ENCODE assay signal across 15 cellular contexts in the genomic region with DNA sequence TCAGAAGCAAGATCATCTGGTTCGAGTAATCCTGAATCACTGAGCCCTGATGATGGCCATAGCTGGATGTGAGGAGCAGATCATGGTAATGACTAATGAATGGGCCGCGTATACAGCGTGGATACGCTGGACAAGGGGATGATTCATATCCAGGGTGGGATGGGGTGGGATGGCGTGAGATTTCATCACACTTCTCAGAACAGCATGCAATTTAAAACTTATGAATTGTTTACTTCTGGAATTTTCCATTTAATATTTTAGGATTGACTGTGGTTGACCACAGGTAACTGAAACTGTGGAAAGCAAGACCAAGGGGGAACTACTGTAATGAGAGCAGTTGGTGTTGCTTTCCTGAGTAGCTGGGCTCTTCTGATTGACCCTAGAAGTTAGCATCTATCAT.
DNase-seq lines count a peak whose midpoint lies in the region; ATAC-seq, FAIRE-seq and TF ChIP-seq lines count a peak whose summit lies in the region.
"Had no signal": no experiment of that assay in that cellular context is flagged by ENCODE, and none has a peak within 500 bp of the region (broad histone marks: within the 10 kb centered on the region; RNA-seq: fewer than 3 reads in every experiment).

No MANE protein-coding gene starts in this region.

- H3K4me1 Mint-ChIP-seq in progenitor cell of endocrine pancreas (ENCODE audit: low read depth) = no peaks in the 10 kb centered on the region

- in situ Hi-C loops in Panc1 (cut with HindIII; ENCODE audit: low pct_unique_long_range_greater_than_20kb, low sequenced_read_pairs) = no loop called here

- ATAC-seq in Panc1 = no peak
- ATAC-seq: activated CD8-positive, alpha-beta T cell treated with anti-CD3 and anti-CD28 coated beads for 36 hours; K562; natural killer cell had no signal

- POLR2A ChIA-PET in Panc1 (lab: Charles Lee) = no interaction called here

- H3K9me3 ChIP-seq in Panc1 (ENCODE audit: control insufficient read depth, insufficient read depth, low read depth, low read length) = no peaks in the 10 kb centered on the region

- H3K4me3 ChIP-seq in Panc1 (ENCODE audit: low read depth in 2 of 2, low read length in 2 of 2) = no peak overlapping the region
- H3K4me3 ChIP-seq in epithelial cell of esophagus (ENCODE audit: low read length) = no peak overlapping the region
- H3K4me3 ChIP-seq: K562 had no signal

- TF ChIP-seq POLR2A in H54 (IDR thresholded peaks at IDR 0.05; ENCODE audit: low read depth, low read length) = no peak

- DNase-seq in H54 (ENCODE audit: insufficient read length, low spot score) (peak; percentile 67), Panc1 (ENCODE audit: low read depth, low spot score) (peak; percentile 47), epithelial cell of esophagus (ENCODE audit: low read depth) (peak; percentile 90), progenitor cell of endocrine pancreas (ENCODE audit: low spot score, unreplicated experiment) (no peak), NCI-H526 (lab: John Stamatoyannopoulos, UW) (no peak), germinal center (ENCODE audit: low spot score) (no peak), head of caudate nucleus (no peak), NCI-H1417 treated with DMSO at 0.1 percent for 48 hours (lab: John Stamatoyannopoulos, UW) (no peak)
- DNase-seq: activated CD8-positive, alpha-beta T cell treated with anti-CD3 and anti-CD28 coated beads for 36 hours; activated naive CD4-positive, alpha-beta T cell treated with anti-CD3 and anti-CD28 coated beads, Interleukin-2, amount 50 U/mL, for 16 hours; effector CD8-positive, alpha-beta T cell; natural killer cell; NCI-H446 treated with DMSO at 0.1 percent for 48 hours; stimulated activated CD4-positive, alpha-beta T cell treated with anti-CD3 and anti-CD28 coated beads, Interleukin-15, amount 100 ng/mL, for 24 hours had no signal

- H3K27me3 ChIP-seq in Panc1 (ENCODE audit: control insufficient read depth, insufficient read depth, low read length) = no peaks in the 10 kb centered on the region

- peak; percentile 99 for FAIRE-seq in H54 (lab: Jason Lieb, UNC)
- FAIRE-seq: K562 had no signal

- no peaks in the 10 kb centered on the region for H3K9me3 Mint-ChIP-seq in progenitor cell of endocrine pancreas (ENCODE audit: low read depth)
- H3K9me3 Mint-ChIP-seq: activated CD8-positive, alpha-beta T cell treated with anti-CD3 and anti-CD28 coated beads for 36 hours; natural killer cell had no signal

- H3K27ac Mint-ChIP-seq in progenitor cell of endocrine pancreas = peak overlapping the region; percentile 29
- H3K27ac Mint-ChIP-seq: activated CD8-positive, alpha-beta T cell treated with anti-CD3 and anti-CD28 coated beads for 36 hours; natural killer cell had no signal

- no peak for TF ChIP-seq CTCF in Panc1 (IDR thresholded peaks at IDR 0.05)
- TF ChIP-seq CTCF in epithelial cell of esophagus (IDR thresholded peaks at IDR 0.05; ENCODE audit: insufficient read depth, low read depth, low read length, missing control alignments) = no peak
- TF ChIP-seq CTCF in progenitor cell of endocrine pancreas (IDR thresholded peaks at IDR 0.05; ENCODE audit: unreplicated experiment) = no peak

- CTCF ChIA-PET in Panc1 (lab: Charles Lee) = no interaction called here

- no TSS peak for BruUV-seq in Panc1 (replicated peaks; lab: Mats Ljungman, UMichigan)

- H3K27me3 Mint-ChIP-seq in progenitor cell of endocrine pancreas = no peaks in the 10 kb centered on the region
- H3K27me3 Mint-ChIP-seq: activated CD8-positive, alpha-beta T cell treated with anti-CD3 and anti-CD28 coated beads for 36 hours had no signal

- no peaks in the 10 kb centered on the region for H3K36me3 ChIP-seq in Panc1 (ENCODE audit: control insufficient read depth, insufficient read depth, low read length)

- no peaks in the 10 kb centered on the region for H3K4me1 ChIP-seq in Panc1 (ENCODE audit: control insufficient read depth, insufficient read depth, low read length)

- H3K4me3 Mint-ChIP-seq in progenitor cell of endocrine pancreas (ENCODE audit: low read depth) = no peak overlapping the region
- H3K4me3 Mint-ChIP-seq: activated CD8-positive, alpha-beta T cell treated with anti-CD3 and anti-CD28 coated beads for 36 hours; natural killer cell had no signal

- H3K27ac ChIP-seq in Panc1 (ENCODE audit: low read length) = no peak overlapping the region

- intact Hi-C loops in Panc1 (cut with micrococcal nuclease; ENCODE audit: unreplicated experiment) = no loop called here
- intact Hi-C loops in head of caudate nucleus (cut with DNase I) = no loop called here

- no peaks in the 10 kb centered on the region for H3K36me3 Mint-ChIP-seq in progenitor cell of endocrine pancreas (ENCODE audit: insufficient read depth)
- H3K36me3 Mint-ChIP-seq: natural killer cell had no signal

Comparison
In these comparisons a context has a peak if more than half of its experiments do, and no peak if none do; other contexts are left out.
1. DNase-seq: peak in H54 (single experiment), Panc1 (single experiment) and epithelial cell of esophagus (single experiment); none in progenitor cell of endocrine pancreas (single experiment), NCI-H526 (0 of 2), germinal center (single experiment), head of caudate nucleus (0 of 42) and NCI-H1417 treated with DMSO at 0.1 percent for 48 hours (single experiment).